Comparison of ENCODE assay signal across 8 cellular contexts in genomic region chr1:42456754-42457089, GRCh38. TPM values are rescaled to one million over a fixed set of nuclear protein-coding genes. Genes with fewer than 3 reads are reported as not detected.
DNase-seq lines count a peak whose midpoint lies in the region; ATAC-seq and TF ChIP-seq lines count a peak whose summit lies in the region.

No MANE protein-coding gene starts in this region.

- H3K36me3 ChIP-seq in DOHH2 (ENCODE audit: control insufficient read depth, low read length): peaks cover 41% of the 10 kb centered on the region
- peaks cover 31% of the 10 kb centered on the region for H3K36me3 ChIP-seq in HUES48 (ENCODE audit: control insufficient read depth, insufficient read depth, low read length)
- no peaks in the 10 kb centered on the region for H3K36me3 ChIP-seq in hepatocyte (replicated peaks; ENCODE audit: insufficient read depth, low read depth)
- peaks cover 0 to 34% (median 9%) of the 10 kb centered on the region in 4 donors for H3K36me3 ChIP-seq in sigmoid colon

- peak overlapping the region; percentile 84 for H3K9ac ChIP-seq in HUES48 (ENCODE audit: low read depth, low read length)

- ATAC-seq in GM21390 (IDR thresholded peaks at IDR 0.05; ENCODE audit: unreplicated experiment): peak; percentile 51

- H3K27me3 ChIP-seq in DOHH2 (ENCODE audit: control insufficient read depth, low read length) (no peaks in the 10 kb centered on the region), HUES48 (ENCODE audit: control insufficient read depth, insufficient read depth, low read length) (no peaks in the 10 kb centered on the region), hepatocyte (no peaks in the 10 kb centered on the region), sigmoid colon (no peaks in the 10 kb centered on the region)

- peak overlapping the region; percentile 72 for H3K4me2 ChIP-seq in DOHH2 (ENCODE audit: low read length)
- H3K4me2 ChIP-seq in hepatocyte: peak overlapping the region; percentile 99

- H3K79me2 ChIP-seq in DOHH2 (ENCODE audit: control insufficient read depth, low read length): peaks cover 23% of the 10 kb centered on the region
- H3K79me2 ChIP-seq in hepatocyte: peaks cover 7% of the 10 kb centered on the region

- H3K27ac ChIP-seq in DOHH2 (ENCODE audit: low read depth, low read length) (peak overlapping the region; percentile 59), HUES48 (ENCODE audit: low read depth, low read length) (peak overlapping the region; percentile 90), hepatocyte (peak overlapping the region; percentile 97), sigmoid colon (peak overlapping the region; percentile 88 to 93 (median 90))

- H3K9me2 ChIP-seq in DOHH2 (replicated peaks; ENCODE audit: control insufficient read depth, low read length): no peaks in the 10 kb centered on the region
- no peaks in the 10 kb centered on the region for H3K9me2 ChIP-seq in hepatocyte (replicated peaks; ENCODE audit: insufficient read depth)

- no peaks in the 10 kb centered on the region for H3K9me3 ChIP-seq in DOHH2 (ENCODE audit: control insufficient read depth, insufficient read depth, low read length)
- no peaks in the 10 kb centered on the region for H3K9me3 ChIP-seq in HUES48 (ENCODE audit: control insufficient read depth, insufficient read depth, low read length)
- no peaks in the 10 kb centered on the region for H3K9me3 ChIP-seq in hepatocyte (ENCODE audit: low read depth)
- H3K9me3 ChIP-seq in sigmoid colon: no peaks in the 10 kb centered on the region

- in situ Hi-C loops in SK-MEL-5 (cut with HindIII; ENCODE audit: low pct_unique_long_range_greater_than_20kb, low sequenced_read_pairs): no loop called here

- H4K20me1 ChIP-seq in DOHH2 (ENCODE audit: control insufficient read depth, insufficient read depth, low read depth, low read length): no peaks in the 10 kb centered on the region
- no peaks in the 10 kb centered on the region for H4K20me1 ChIP-seq in hepatocyte (ENCODE audit: insufficient read depth, poor library complexity, severe bottlenecking)

- intact Hi-C loops in sigmoid colon (cut with DNase I): loop anchor here (1.0 to 10.0 kb wide), 4 partner anchors 38 to 282 kb away; partner anchors contain the start of genes FOXJ3 and RIMKLA

- TF ChIP-seq POLR2A in sigmoid colon (IDR thresholded peaks at IDR 0.05): no peak

- TF ChIP-seq EP300 in sigmoid colon (IDR thresholded peaks at IDR 0.05): no peak

- peaks cover 27% of the 10 kb centered on the region for H3K4me1 ChIP-seq in DOHH2 (ENCODE audit: control insufficient read depth, low read length)
- H3K4me1 ChIP-seq in HUES48 (ENCODE audit: control insufficient read depth, insufficient read depth, low read length): peaks cover 15% of the 10 kb centered on the region
- peaks cover 9% of the 10 kb centered on the region for H3K4me1 ChIP-seq in hepatocyte (ENCODE audit: insufficient read depth)
- peaks cover 0 to 24% (median 19%) of the 10 kb centered on the region in 4 donors for H3K4me1 ChIP-seq in sigmoid colon

- H3K4me3 ChIP-seq in DOHH2 (ENCODE audit: low read length): peak overlapping the region; percentile 85
- peak overlapping the region; percentile 77 for H3K4me3 ChIP-seq in HUES48 (ENCODE audit: low read depth, low read length)
- H3K4me3 ChIP-seq in hepatocyte: peak overlapping the region; percentile 84
- H3K4me3 ChIP-seq in sigmoid colon: peak overlapping the region; percentile 80 to 99 (median 92)

- TF ChIP-seq CTCF in DOHH2 (IDR thresholded peaks at IDR 0.05; ENCODE audit: low read depth, low read length, poor library complexity, severe bottlenecking) (no peak), hepatocyte (IDR thresholded peaks at IDR 0.05; ENCODE audit: poor library complexity) (no peak), sigmoid colon (IDR thresholded peaks at IDR 0.05) (no peak)

- DNase-seq in SK-MEL-5 (ENCODE audit: low read depth, low spot score): peak; percentile 46
- peak; percentile 63 for DNase-seq in amniotic epithelial cell (ENCODE audit: low read depth)
- DNase-seq in hepatocyte (ENCODE audit: low spot score): peak; percentile 77
- peak; percentile 73 for DNase-seq in sigmoid colon
- DNase-seq in DMS114 treated with DMSO at 0.1 percent for 48 hours (lab: John Stamatoyannopoulos, UW; ENCODE audit: unreplicated experiment): no peak

- peaks cover under 1% of the 10 kb centered on the region for H3F3A ChIP-seq in DOHH2 (ENCODE audit: control insufficient read depth, insufficient read depth)

- H2AFZ ChIP-seq in hepatocyte: peak overlapping the region; percentile 99

- 2% methylated on average over 20 of the region's 23 CpGs for whole genome bisulfite sequencing in hepatocyte (ENCODE audit: low lambda C conversion rate, missing lambda C conversion rate)
- WGBS in sigmoid colon, 2 donors: 0 to 1% methylated on average over 23 of the region's 23 CpGs

RNA-seq across cellular contexts. Expression of gene PPCS, which starts 0.4 kb away (rescaled TPM):
- 48.6 and 72.3 TPM in 2 replicates for total RNA-seq in SK-MEL-5 (2014; rRNA removed; shearing (Covaris generic))
- polyA plus RNA-seq in SK-MEL-5 (2015; cell fraction: cytosol; rRNA removed): 106 and 121 TPM in 2 replicates
- 65.9 and 70.3 TPM in 2 replicates for polyA plus RNA-seq in SK-MEL-5 (2015; cell fraction: nucleus; rRNA removed)
- total RNA-seq in hepatocyte: 79.0 and 86.3 TPM in 2 replicates
- polyA plus RNA-seq in hepatocyte: 90.1 and 98.6 TPM in 2 replicates
- total RNA-seq in sigmoid colon: 10 to 100 TPM; 32.1 to 99.9 (median 52.5) TPM
- 100 to 1,000 TPM in 2 of 3 donors, 10 to 100 TPM in 1; 79.4 to 257 (median 200) TPM for polyA plus RNA-seq in sigmoid colon

RNA-seq across cellular contexts. Expression of gene ZMYND12, which starts 0.9 kb away (rescaled TPM):
- 0.29 and 1.3 TPM in 2 replicates for total RNA-seq in SK-MEL-5 (2014; rRNA removed; shearing (Covaris generic))
- 0.18 and 0.46 TPM in 2 replicates for polyA plus RNA-seq in SK-MEL-5 (2015; cell fraction: cytosol; rRNA removed)
- polyA plus RNA-seq in SK-MEL-5 (2015; cell fraction: nucleus; rRNA removed): 0.49 and 0.99 TPM in 2 replicates
- total RNA-seq in hepatocyte (0.12 and 0.57 TPM in 2 replicates), sigmoid colon (1 to 10 TPM in 1 of 4 donors, under 1 TPM in 3; 0.54 to 1.1 (median 0.77) TPM)
- polyA plus RNA-seq in hepatocyte (0.74 and 0.87 TPM in 2 replicates), sigmoid colon (10 to 100 TPM in 1 of 3 donors, 1 to 10 TPM in 2; 1.0 to 10.9 (median 1.2) TPM)

RNA-seq across cellular contexts. Expression of gene CCDC30, which starts 6.4 kb away (rescaled TPM):
- 1.5 TPM in 2 replicates for total RNA-seq in SK-MEL-5 (2014; rRNA removed; shearing (Covaris generic))
- polyA plus RNA-seq in SK-MEL-5 (2015; cell fraction: cytosol; rRNA removed): 0.29 and 0.56 TPM in 2 replicates
- polyA plus RNA-seq in SK-MEL-5 (2015; cell fraction: nucleus; rRNA removed): 0.83 and 3.1 TPM in 2 replicates
- total RNA-seq in hepatocyte (1.8 and 12.9 TPM in 2 replicates), sigmoid colon (1 to 10 TPM; 3.3 to 3.9 (median 3.8) TPM)
- polyA plus RNA-seq in hepatocyte (1.9 and 2.6 TPM in 2 replicates), sigmoid colon (1 to 10 TPM in 2 of 3 donors, under 1 TPM in 1; 0.69 to 1.2 (median 1.0) TPM)
